ENCODE assay signal across 8 cellular contexts in genomic region chr22:32307055-32307454, GRCh38. TPM values are rescaled to one million over a fixed set of nuclear protein-coding genes. Genes with fewer than 3 reads are reported as not detected.
"Had no signal": no experiment of that assay in that cellular context is flagged by ENCODE, and none has a peak within 500 bp of the region (broad histone marks: within the 10 kb centered on the region; RNA-seq: fewer than 3 reads in every experiment).

No MANE protein-coding gene starts in this region.

- FAIRE-seq: G401.6, GM12878, GM12891, GM12892, GM18507 had no signal

- DNase-seq: GDM1, GF-D8 had no signal

- ATAC-seq: GM12878 had no signal

- H3K4me3 ChIP-seq: GM12878 had no signal

RNA-seq across cellular contexts. Expression of gene RFPL3, which starts 50.6 kb away (rescaled TPM):
- total RNA-seq: G401, GM12878 had no signal
- polyA plus RNA-seq: GM12878 had no signal

RNA-seq across cellular contexts. Expression of gene SLC5A4, which starts 51.9 kb away (rescaled TPM):
- total RNA-seq: G401, GM12878 had no signal
- polyA plus RNA-seq: GM12878 had no signal
